Comparison of ENCODE assay signal across 1 cellular context in genomic region chr6:149745252-149745651, GRCh38.
TF ChIP-seq lines count a peak whose summit lies in the region.

No MANE protein-coding gene starts in this region.

TF ChIP-seq in HepG2, 621 proteins besides CTCF, POLR2A, EP300 and RAD21:
- TF ChIP-seq ZNF18 (CRISPR knock-in tag; IDR thresholded peaks at IDR 0.05; ENCODE audit: insufficient replicate concordance) = peak; percentile 28
